Comparison of ENCODE assay signal across 25 cellular contexts in the genomic region with DNA sequence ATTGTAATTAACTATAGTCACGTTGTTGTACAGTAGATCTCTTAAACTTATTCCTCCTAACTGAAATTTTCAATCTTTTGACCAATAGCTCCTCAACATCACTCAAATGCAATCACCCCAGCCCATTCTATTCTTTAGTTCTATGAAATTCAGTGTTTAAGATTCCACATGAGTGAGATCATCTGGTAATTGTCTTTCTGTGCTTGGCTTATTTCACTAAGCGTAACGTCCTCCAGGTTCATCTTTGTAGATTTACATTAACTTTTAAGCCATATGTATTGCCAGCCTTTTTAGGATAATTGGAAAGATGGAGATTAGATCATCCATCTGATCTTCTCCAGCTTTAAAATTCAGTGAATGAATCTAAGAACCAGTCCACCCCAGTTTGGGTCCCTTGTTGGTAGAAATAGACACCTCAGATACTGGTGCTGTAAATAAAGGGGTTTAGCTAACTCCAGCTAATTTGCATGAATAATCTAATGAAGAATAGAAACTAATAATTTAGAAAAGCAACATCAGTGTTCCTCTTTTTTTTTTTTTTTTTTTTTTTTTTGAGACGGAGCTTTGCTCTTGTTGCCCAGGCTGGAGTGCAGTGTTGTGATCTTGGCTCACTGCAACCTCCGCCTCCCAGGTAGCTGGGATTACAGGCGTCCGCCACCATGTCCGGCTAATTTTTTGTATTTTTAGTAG. TPM values are rescaled to one million over a fixed set of nuclear protein-coding genes. Genes with fewer than 3 reads are reported as not detected.
DNase-seq lines count a peak whose midpoint lies in the region; ATAC-seq and TF ChIP-seq lines count a peak whose summit lies in the region.
"Had no signal": no experiment of that assay in that cellular context is flagged by ENCODE, and none has a peak within 500 bp of the region (broad histone marks: within the 10 kb centered on the region; RNA-seq: fewer than 3 reads in every experiment).

No MANE protein-coding gene starts in this region.

- peaks cover 6 to 13% of the 10 kb centered on the region in 2 donors for H3K36me3 ChIP-seq in thyroid gland
- H3K36me3 ChIP-seq: neural progenitor cell, prostate gland had no signal

- peaks cover 12% of the 10 kb centered on the region for H3K36me3 Mint-ChIP-seq in activated naive CD4-positive, alpha-beta T cell treated with anti-CD3 and anti-CD28 coated beads, Interleukin-2, amount 50 U/mL, for 24 hours
- peaks cover 72% of the 10 kb centered on the region for H3K36me3 Mint-ChIP-seq in activated naive CD4-positive, alpha-beta T cell treated with anti-CD3 and anti-CD28 coated beads, Interleukin-2, amount 10 ng/mL, durations not matched to agents 7 days and 5 days
- H3K36me3 Mint-ChIP-seq in T-cell, result peaks cover 49% of the 10 kb centered on the region
- H3K36me3 Mint-ChIP-seq: neural progenitor cell had no signal

- no peaks in the 10 kb centered on the region for H3K9me3 ChIP-seq in thyroid gland
- H3K9me3 ChIP-seq: prostate gland had no signal

- H3K4me3 Mint-ChIP-seq in activated naive CD4-positive, alpha-beta T cell treated with anti-CD3 and anti-CD28 coated beads, Interleukin-2, amount 50 U/mL, for 24 hours, result no peak overlapping the region
- no peak overlapping the region for H3K4me3 Mint-ChIP-seq in activated naive CD4-positive, alpha-beta T cell treated with anti-CD3 and anti-CD28 coated beads, Interleukin-2, amount 10 ng/mL, durations not matched to agents 7 days and 5 days
- H3K4me3 Mint-ChIP-seq in T-cell, result no peak overlapping the region
- H3K4me3 Mint-ChIP-seq: activated T-cell treated with anti-CD3 and anti-CD28 coated beads, Interleukin-2, amount 50 U/mL, for 4 hours; neural progenitor cell had no signal

- WGBS in thyroid gland, 2 donors, result 93 to 96% methylated on average over 8 of the region's 8 CpGs

- CTCF ChIA-PET in activated naive CD4-positive, alpha-beta T cell treated with anti-CD3 and anti-CD28 coated beads, Interleukin-2, amount 10 ng/mL, durations not matched to agents 7 days and 5 days (lab: Charles Lee), result interaction anchor here (1.0 to 6.1 kb wide), 5 partner anchors 10 to 48 kb away, joined by 4 to 46 read pairs (median 4); no protein-coding TSS in a partner anchor
- CTCF ChIA-PET in T-cell (lab: Charles Lee), result interaction anchor here (0.5 to 1.9 kb wide), 7 partner anchors 10 to 222 kb away, joined by 3 to 7 read pairs (median 3); no protein-coding TSS in a partner anchor

- DNase-seq in activated naive CD4-positive, alpha-beta T cell treated with anti-CD3 and anti-CD28 coated beads, Interleukin-2, amount 10 ng/mL, durations not matched to agents 7 days and 5 days, result no peak
- peak; percentile 38 for DNase-seq in NCI-H226
- no peak for DNase-seq in epithelial cell of prostate (ENCODE audit: low read depth, low spot score)
- DNase-seq in renal cortical epithelial cell (ENCODE audit: low read depth), result peak; percentile 33
- no peak for DNase-seq in T-cell
- DNase-seq in thyroid gland, result no peak
- DNase-seq: ACHN; activated CD4-positive, alpha-beta T cell treated with anti-CD3 and anti-CD28 coated beads, Interleukin-2, amount 50 U/mL, for 1 hour; activated T-cell treated with anti-CD3 and anti-CD28 coated beads, Interleukin-2, amount 50 U/mL, for 4 hours; brain microvascular endothelial cell; C1 segment of cervical spinal cord; cortex of kidney; DMS53; foreskin fibroblast; KBM-7; midbrain; NCI-H2081; stimulated activated CD4-positive, alpha-beta T cell treated with anti-CD3 and anti-CD28 coated beads, Interleukin-4, amount 100 ng/mL, for 1 hour had no signal

- H3K9me3 Mint-ChIP-seq in activated naive CD4-positive, alpha-beta T cell treated with anti-CD3 and anti-CD28 coated beads, Interleukin-2, amount 50 U/mL, for 24 hours, result no peaks in the 10 kb centered on the region
- no peaks in the 10 kb centered on the region for H3K9me3 Mint-ChIP-seq in activated naive CD4-positive, alpha-beta T cell treated with anti-CD3 and anti-CD28 coated beads, Interleukin-2, amount 10 ng/mL, durations not matched to agents 7 days and 5 days
- H3K9me3 Mint-ChIP-seq in T-cell, result no peaks in the 10 kb centered on the region
- H3K9me3 Mint-ChIP-seq: activated T-cell treated with anti-CD3 and anti-CD28 coated beads, Interleukin-2, amount 50 U/mL, for 4 hours; neural progenitor cell had no signal

- H3K27ac Mint-ChIP-seq in activated naive CD4-positive, alpha-beta T cell treated with anti-CD3 and anti-CD28 coated beads, Interleukin-2, amount 50 U/mL, for 24 hours, result peak overlapping the region; percentile 42
- no peak overlapping the region for H3K27ac Mint-ChIP-seq in activated naive CD4-positive, alpha-beta T cell treated with anti-CD3 and anti-CD28 coated beads, Interleukin-2, amount 10 ng/mL, durations not matched to agents 7 days and 5 days
- peak overlapping the region in 1 of 2 donors; percentile 5 for H3K27ac Mint-ChIP-seq in T-cell
- H3K27ac Mint-ChIP-seq: activated naive CD4-positive, alpha-beta T cell treated with anti-CD3 and anti-CD28 coated beads, Interleukin-2, amount 50 U/mL, for 72 hours; neural progenitor cell had no signal

- H3K4me1 ChIP-seq in thyroid gland, result peaks cover 24 to 44% of the 10 kb centered on the region in 2 donors
- H3K4me1 ChIP-seq: neural progenitor cell had no signal

- H3K27ac ChIP-seq in epithelial cell of prostate, result peak overlapping the region; percentile 100
- no peak overlapping the region for H3K27ac ChIP-seq in thyroid gland
- H3K27ac ChIP-seq: brain microvascular endothelial cell, neural progenitor cell, prostate gland, VCaP had no signal

- intact Hi-C loops in thyroid gland (cut with DNase I), result no loop called here

- TF ChIP-seq POLR2A in thyroid gland (IDR thresholded peaks at IDR 0.05), result no peak

- H3K27me3 Mint-ChIP-seq in activated naive CD4-positive, alpha-beta T cell treated with anti-CD3 and anti-CD28 coated beads, Interleukin-2, amount 50 U/mL, for 24 hours, result no peaks in the 10 kb centered on the region
- H3K27me3 Mint-ChIP-seq in activated naive CD4-positive, alpha-beta T cell treated with anti-CD3 and anti-CD28 coated beads, Interleukin-2, amount 10 ng/mL, durations not matched to agents 7 days and 5 days, result no peaks in the 10 kb centered on the region
- no peaks in the 10 kb centered on the region for H3K27me3 Mint-ChIP-seq in T-cell

- POLR2A ChIA-PET in T-cell (lab: Charles Lee), result interaction anchor here in 1 of 2 donors (0.6 kb wide), 2 partner anchors 13 to 42 kb away, joined by 4 to 5 read pairs; no protein-coding TSS in a partner anchor

- TF ChIP-seq CTCF in thyroid gland (IDR thresholded peaks at IDR 0.05), result no peak

- peaks cover 61% of the 10 kb centered on the region for H3K4me1 Mint-ChIP-seq in activated naive CD4-positive, alpha-beta T cell treated with anti-CD3 and anti-CD28 coated beads, Interleukin-2, amount 50 U/mL, for 24 hours
- peaks cover 85% of the 10 kb centered on the region for H3K4me1 Mint-ChIP-seq in activated naive CD4-positive, alpha-beta T cell treated with anti-CD3 and anti-CD28 coated beads, Interleukin-2, amount 10 ng/mL, durations not matched to agents 7 days and 5 days
- H3K4me1 Mint-ChIP-seq in T-cell, result peaks cover 64 to 77% (median 76%) of the 10 kb centered on the region in 3 donors

- ATAC-seq in T-cell (replicated peaks in 1 of 4) (no peak), GM21529 (IDR thresholded peaks at IDR 0.05; ENCODE audit: unreplicated experiment) (no peak)
- ATAC-seq: activated naive CD4-positive, alpha-beta T cell treated with anti-CD3 and anti-CD28 coated beads, Interleukin-2, amount 50 U/mL, for 72 hours; activated T-cell treated with anti-CD3 and anti-CD28 coated beads, Interleukin-2, amount 50 U/mL, for 4 hours had no signal

- H3K27me3 ChIP-seq in thyroid gland, result no peaks in the 10 kb centered on the region
- H3K27me3 ChIP-seq: brain microvascular endothelial cell had no signal

- H3K4me3 ChIP-seq in thyroid gland (replicated peaks in 1 of 3), result no peak overlapping the region
- H3K4me3 ChIP-seq: neural progenitor cell, prostate gland, skin epidermis had no signal

RNA-seq across cellular contexts. Expression of gene S100A10, which starts 7.0 kb away (rescaled TPM):
- total RNA-seq in renal cortical epithelial cell (221 and 239 TPM in 2 replicates), T-cell (100 to 1,000 TPM; 157 to 277 (median 264) TPM), thyroid gland (10 to 100 TPM; 11.2 to 64.0 (median 35.6) TPM)

RNA-seq across cellular contexts. Expression of gene S100A11, which starts 50.2 kb away (rescaled TPM):
- 57.5 and 77.9 TPM in 2 replicates for total RNA-seq in renal cortical epithelial cell
- total RNA-seq in T-cell, result 100 to 1,000 TPM in 3 of 5 donors, 10 to 100 TPM in 2; 37.3 to 254 (median 195) TPM
- 100 to 1,000 TPM; 120 to 368 (median 160) TPM for total RNA-seq in thyroid gland

Comparison
In these comparisons a context has a peak if more than half of its experiments do, and no peak if none do; other contexts are left out.
1. DNase-seq: peak in NCI-H226 (single experiment) and renal cortical epithelial cell (single experiment); none in activated naive CD4-positive, alpha-beta T cell treated with anti-CD3 and anti-CD28 coated beads, Interleukin-2, amount 10 ng/mL, durations not matched to agents 7 days and 5 days (single experiment), epithelial cell of prostate (single experiment), T-cell (0 of 34) and thyroid gland (0 of 2).